17 cellular contexts compared by ENCODE assay signal in the genomic region with DNA sequence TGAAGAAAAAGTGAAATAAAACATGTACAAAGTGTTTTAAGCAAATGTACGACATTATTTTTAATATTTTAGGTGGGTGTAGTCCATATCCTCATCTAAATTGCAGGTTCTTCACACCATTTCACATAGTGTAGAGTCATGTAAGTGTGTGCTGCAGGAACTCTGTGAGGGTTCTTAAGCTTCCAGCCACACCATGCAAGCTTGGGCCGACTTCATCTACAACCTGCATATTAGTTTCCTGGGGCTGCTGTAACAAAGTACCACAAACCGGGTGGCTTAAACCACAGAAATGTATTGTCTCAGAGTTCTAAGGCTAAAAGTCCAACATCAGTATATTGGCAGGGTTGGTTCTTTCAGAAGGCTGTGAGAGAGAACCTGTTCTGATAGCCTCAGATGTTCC. TPM values are rescaled to one million over a fixed set of nuclear protein-coding genes. Genes with fewer than 3 reads are reported as not detected.
DNase-seq lines count a peak whose midpoint lies in the region; ATAC-seq lines count a peak whose summit lies in the region.
"Had no signal": no experiment of that assay in that cellular context is flagged by ENCODE, and none has a peak within 500 bp of the region (broad histone marks: within the 10 kb centered on the region; RNA-seq: fewer than 3 reads in every experiment).

No MANE protein-coding gene starts in this region.

- peaks cover 4% of the 10 kb centered on the region for H3K36me3 Mint-ChIP-seq in activated CD8-positive, alpha-beta memory T cell treated with anti-CD3 and anti-CD28 coated beads, Interleukin-2, amount 10 ng/mL, durations not matched to agents 7 days and 5 days
- no peaks in the 10 kb centered on the region for H3K36me3 Mint-ChIP-seq in CD4-positive, alpha-beta memory T cell
- no peaks in the 10 kb centered on the region for H3K36me3 Mint-ChIP-seq in effector memory CD8-positive, alpha-beta T cell (ENCODE audit: insufficient read depth)

- no peak for DNase-seq in activated CD8-positive, alpha-beta memory T cell treated with anti-CD3 and anti-CD28 coated beads, Interleukin-2, amount 10 ng/mL, durations not matched to agents 7 days and 5 days
- no peak for DNase-seq in activated CD8-positive, alpha-beta memory T cell treated with anti-CD3 and anti-CD28 coated beads, Interleukin-2, amount 50 U/mL, for 48 hours
- DNase-seq in CD4-positive, alpha-beta memory T cell, result no peak
- DNase-seq in UCSD-AML1 (lab: John Stamatoyannopoulos, UW; ENCODE audit: unreplicated experiment), result peak; percentile 12
- DNase-seq in effector memory CD8-positive, alpha-beta T cell, result no peak
- DNase-seq in D341Med (ENCODE audit: low spot score), result no peak
- no peak for DNase-seq in kidney glomerular epithelial cell (lab: John Stamatoyannopoulos, UW)
- DNase-seq: MV-4-11, NCI-H1417 treated with DMSO at 0.1 percent for 48 hours, NCI-H2029 treated with DMSO at 0.1 percent for 48 hours, NCI-H524, RPMI8226 had no signal

- peak overlapping the region; percentile 20 for H3K4me3 Mint-ChIP-seq in activated CD8-positive, alpha-beta memory T cell treated with anti-CD3 and anti-CD28 coated beads, Interleukin-2, amount 10 ng/mL, durations not matched to agents 7 days and 5 days
- H3K4me3 Mint-ChIP-seq in CD4-positive, alpha-beta memory T cell, result peak overlapping the region in 2 of 8 donors; percentile 35 to 43
- peak overlapping the region; percentile 45 to 73 for H3K4me3 Mint-ChIP-seq in effector memory CD8-positive, alpha-beta T cell
- H3K4me3 Mint-ChIP-seq: GM23338, IgD-negative memory B cell had no signal

- no peaks in the 10 kb centered on the region for H3K36me3 ChIP-seq in CD4-positive, alpha-beta memory T cell (ENCODE audit: insufficient read depth, low read length)

- POLR2A ChIA-PET in CD4-positive, alpha-beta memory T cell (lab: Charles Lee; ENCODE audit: partially characterized antibody), result no interaction called here

- peak overlapping the region; percentile 52 for H3K27ac Mint-ChIP-seq in activated CD8-positive, alpha-beta memory T cell treated with anti-CD3 and anti-CD28 coated beads, Interleukin-2, amount 10 ng/mL, durations not matched to agents 7 days and 5 days
- H3K27ac Mint-ChIP-seq in CD4-positive, alpha-beta memory T cell, result peak overlapping the region in 4 of 7 donors; percentile 16 to 75 (median 46)
- H3K27ac Mint-ChIP-seq in effector memory CD8-positive, alpha-beta T cell, result peak overlapping the region; percentile 36 to 62
- H3K27ac Mint-ChIP-seq: GM23338, IgD-negative memory B cell had no signal

- H3K4me1 ChIP-seq in CD4-positive, alpha-beta memory T cell (ENCODE audit: insufficient read depth, low read length), result peaks cover 54% of the 10 kb centered on the region

- peak; percentile 21 for ATAC-seq in activated CD8-positive, alpha-beta memory T cell treated with anti-CD3 and anti-CD28 coated beads, Interleukin-2, amount 10 ng/mL, durations not matched to agents 7 days and 5 days
- ATAC-seq in effector memory CD8-positive, alpha-beta T cell (replicated peaks), result peak; percentile 35
- no peak for ATAC-seq in GM19023 (IDR thresholded peaks at IDR 0.05; ENCODE audit: unreplicated experiment)
- ATAC-seq: GM23338 had no signal

- intact Hi-C loops in CD4-positive, alpha-beta memory T cell (cut with micrococcal nuclease), result loop anchor here (1.0 kb wide), 1 partner anchor 8 kb away; no protein-coding TSS in a partner anchor

- H3K27ac ChIP-seq in CD4-positive, alpha-beta memory T cell (ENCODE audit: low read depth, low read length), result peak overlapping the region; percentile 2
- H3K27ac ChIP-seq: BLaER1 treated with 17β-estradiol and CSF1 and Interleukin-3, amounts not matched to agents 10 nM and 100 nM had no signal

- no peaks in the 10 kb centered on the region for H3K9me3 ChIP-seq in CD4-positive, alpha-beta memory T cell (ENCODE audit: control insufficient read depth in 1 of 2, low read length in 2 of 2)
- H3K9me3 ChIP-seq: BLaER1 treated with 17β-estradiol and CSF1 and Interleukin-3, amounts not matched to agents 10 nM and 100 nM had no signal

- CTCF ChIA-PET in activated CD8-positive, alpha-beta memory T cell treated with anti-CD3 and anti-CD28 coated beads, Interleukin-2, amount 10 ng/mL, durations not matched to agents 7 days and 5 days (lab: Charles Lee), result interaction anchor here (2.0 to 2.4 kb wide), 2 partner anchors 10 to 13 kb away, joined by 6 to 7 read pairs; no protein-coding TSS in a partner anchor
- CTCF ChIA-PET in CD4-positive, alpha-beta memory T cell (lab: Charles Lee; ENCODE audit: partially characterized antibody), result interaction anchor here (1.6 to 4.0 kb wide), 2 partner anchors 9 to 16 kb away, joined by 5 to 30 read pairs; no protein-coding TSS in a partner anchor

- H3K27me3 ChIP-seq in CD4-positive, alpha-beta memory T cell (ENCODE audit: insufficient read depth, low read length), result no peaks in the 10 kb centered on the region
- H3K27me3 ChIP-seq: BLaER1 treated with 17β-estradiol and CSF1 and Interleukin-3, amounts not matched to agents 10 nM and 100 nM had no signal

- peaks cover 64% of the 10 kb centered on the region for H3K4me1 Mint-ChIP-seq in activated CD8-positive, alpha-beta memory T cell treated with anti-CD3 and anti-CD28 coated beads, Interleukin-2, amount 10 ng/mL, durations not matched to agents 7 days and 5 days
- peaks cover 47 to 60% (median 57%) of the 10 kb centered on the region in 4 donors for H3K4me1 Mint-ChIP-seq in CD4-positive, alpha-beta memory T cell
- peaks cover 38 to 58% of the 10 kb centered on the region in 2 donors for H3K4me1 Mint-ChIP-seq in effector memory CD8-positive, alpha-beta T cell (ENCODE audit: low read depth in 2 of 2)

- H3K27me3 Mint-ChIP-seq in activated CD8-positive, alpha-beta memory T cell treated with anti-CD3 and anti-CD28 coated beads, Interleukin-2, amount 10 ng/mL, durations not matched to agents 7 days and 5 days, result no peaks in the 10 kb centered on the region
- H3K27me3 Mint-ChIP-seq in CD4-positive, alpha-beta memory T cell, result no peaks in the 10 kb centered on the region
- H3K27me3 Mint-ChIP-seq in effector memory CD8-positive, alpha-beta T cell, result no peaks in the 10 kb centered on the region
- H3K27me3 Mint-ChIP-seq: IgD-negative memory B cell had no signal

- H3K4me3 ChIP-seq in CD4-positive, alpha-beta memory T cell (ENCODE audit: low read length in 2 of 2), result no peak overlapping the region
- H3K4me3 ChIP-seq: BLaER1 treated with 17β-estradiol and CSF1 and Interleukin-3, amounts not matched to agents 10 nM and 100 nM; GM23338 had no signal

- no peaks in the 10 kb centered on the region for H3K9me3 Mint-ChIP-seq in activated CD8-positive, alpha-beta memory T cell treated with anti-CD3 and anti-CD28 coated beads, Interleukin-2, amount 10 ng/mL, durations not matched to agents 7 days and 5 days (ENCODE audit: low read depth)
- no peaks in the 10 kb centered on the region for H3K9me3 Mint-ChIP-seq in CD4-positive, alpha-beta memory T cell
- no peaks in the 10 kb centered on the region for H3K9me3 Mint-ChIP-seq in effector memory CD8-positive, alpha-beta T cell
- H3K9me3 Mint-ChIP-seq: GM23338, IgD-negative memory B cell had no signal

RNA-seq across cellular contexts. Expression of a gene that starts 10.2 kb away (rescaled TPM):
- 10 to 100 TPM; 29.7 to 31.5 TPM for total RNA-seq in activated CD8-positive, alpha-beta memory T cell treated with anti-CD3 and anti-CD28 coated beads, Interleukin-2, amount 10 ng/mL, durations not matched to agents 7 days and 5 days
- total RNA-seq in CD4-positive, alpha-beta memory T cell, result 10 to 100 TPM; 25.8 to 31.0 TPM
- 10 to 100 TPM; 26.5 to 30.8 TPM for polyA plus RNA-seq in CD4-positive, alpha-beta memory T cell
- total RNA-seq: OCI-LY7 had no signal
